ENCODE assay signal across 12 cellular contexts in genomic region chr12:93790472-93791152, GRCh38.
DNase-seq lines count a peak whose midpoint lies in the region; ATAC-seq and TF ChIP-seq lines count a peak whose summit lies in the region.
"Had no signal": no experiment of that assay in that cellular context is flagged by ENCODE, and none has a peak within 500 bp of the region (broad histone marks: within the 10 kb centered on the region; RNA-seq: fewer than 3 reads in every experiment).

No MANE protein-coding gene starts in this region.

- intact Hi-C loops in left ventricle myocardium inferior (cut with micrococcal nuclease) (no loop called here), Caco-2 (cut with micrococcal nuclease; ENCODE audit: unreplicated experiment) (no loop called here)

- ATAC-seq in stimulated activated naive CD8-positive, alpha-beta T cell treated with anti-CD3 and anti-CD28 coated beads, Interleukin-15, Interleukin-2, amounts not matched to agents 100 U/mL and 50 U/mL, for 24 hours = no peak
- no peak for ATAC-seq in stimulated activated naive CD8-positive, alpha-beta T cell treated with anti-CD3 and anti-CD28 coated beads, Interleukin-15, amount 100 ng/mL, for 72 hours
- ATAC-seq: CD8-positive, alpha-beta T cell had no signal

- peaks cover 24% of the 10 kb centered on the region for H3K4me1 Mint-ChIP-seq in stimulated activated naive CD8-positive, alpha-beta T cell treated with anti-CD3 and anti-CD28 coated beads, Interleukin-15, amount 100 ng/mL, for 72 hours
- H3K4me1 Mint-ChIP-seq in Caco-2 (ENCODE audit: low read depth, unreplicated experiment) = peaks cover 11% of the 10 kb centered on the region

- H3K4me3 ChIP-seq in epithelial cell of esophagus (ENCODE audit: low read length) (no peak overlapping the region), left ventricle myocardium inferior (no peak overlapping the region), Caco-2 (ENCODE audit: low read depth, low read length) (no peak overlapping the region)
- no peak overlapping the region for H3K4me3 ChIP-seq in effector memory CD4-positive, alpha-beta T cell (ENCODE audit: insufficient read depth, low read depth, low read length, poor library complexity, severe bottlenecking)

- H3K27ac Mint-ChIP-seq in stimulated activated naive CD8-positive, alpha-beta T cell treated with anti-CD3 and anti-CD28 coated beads, Interleukin-15, amount 100 ng/mL, for 72 hours = no peak overlapping the region
- H3K27ac Mint-ChIP-seq in Caco-2 (ENCODE audit: unreplicated experiment) = no peak overlapping the region
- H3K27ac Mint-ChIP-seq: CD8-positive, alpha-beta T cell; dendritic cell treated with granulocyte-macrophage colony-stimulating factor and Interleukin-4, amounts not matched to agents 40 ng/mL and 50 ng/mL, for 4 days had no signal

- POLR2A ChIA-PET in Caco-2 (lab: Charles Lee) = no interaction called here

- peaks cover 6 to 7% of the 10 kb centered on the region in 2 donors for H3K9me3 Mint-ChIP-seq in stimulated activated naive CD8-positive, alpha-beta T cell treated with anti-CD3 and anti-CD28 coated beads, Interleukin-15, amount 100 ng/mL, for 72 hours
- H3K9me3 Mint-ChIP-seq in Caco-2 (ENCODE audit: unreplicated experiment) = no peaks in the 10 kb centered on the region
- H3K9me3 Mint-ChIP-seq: CD8-positive, alpha-beta T cell; dendritic cell treated with granulocyte-macrophage colony-stimulating factor and Interleukin-4, amounts not matched to agents 40 ng/mL and 50 ng/mL, for 4 days had no signal

- peak; percentile 35 for DNase-seq in stimulated activated naive CD8-positive, alpha-beta T cell treated with anti-CD3 and anti-CD28 coated beads, Interleukin-15, Interleukin-2, amounts not matched to agents 100 U/mL and 50 U/mL, for 24 hours
- DNase-seq in stimulated activated naive CD8-positive, alpha-beta T cell treated with anti-CD3 and anti-CD28 coated beads, Interleukin-15, amount 100 ng/mL, for 72 hours = no peak
- peak; percentile 16 to 57 for DNase-seq in SW 1271 (lab: John Stamatoyannopoulos, UW)
- peak; percentile 87 for DNase-seq in epithelial cell of esophagus (ENCODE audit: low read depth)
- no peak for DNase-seq in effector memory CD4-positive, alpha-beta T cell
- no peak for DNase-seq in GM10266 (ENCODE audit: extremely low spot score)
- DNase-seq in left ventricle myocardium inferior = no peak
- no peak for DNase-seq in Caco-2
- DNase-seq: NCI-H2081 had no signal

- H3K9me3 ChIP-seq in effector memory CD4-positive, alpha-beta T cell (ENCODE audit: control insufficient read depth, low read length) = no peaks in the 10 kb centered on the region
- H3K9me3 ChIP-seq in left ventricle myocardium inferior (replicated peaks) (no peaks in the 10 kb centered on the region), Caco-2 (no peaks in the 10 kb centered on the region)

- H3K36me3 ChIP-seq in effector memory CD4-positive, alpha-beta T cell (ENCODE audit: control insufficient read depth, insufficient read depth, low read length) = no peaks in the 10 kb centered on the region
- H3K36me3 ChIP-seq in left ventricle myocardium inferior (no peaks in the 10 kb centered on the region), Caco-2 (ENCODE audit: control insufficient read depth, insufficient read depth, low read length) (no peaks in the 10 kb centered on the region)

- H3K27me3 Mint-ChIP-seq in stimulated activated naive CD8-positive, alpha-beta T cell treated with anti-CD3 and anti-CD28 coated beads, Interleukin-15, amount 100 ng/mL, for 72 hours = no peaks in the 10 kb centered on the region
- H3K27me3 Mint-ChIP-seq in Caco-2 (ENCODE audit: insufficient read depth, unreplicated experiment) = no peaks in the 10 kb centered on the region
- H3K27me3 Mint-ChIP-seq: dendritic cell treated with granulocyte-macrophage colony-stimulating factor and Interleukin-4, amounts not matched to agents 40 ng/mL and 50 ng/mL, for 4 days had no signal

- peaks cover 2% of the 10 kb centered on the region for H3K36me3 Mint-ChIP-seq in Caco-2 (ENCODE audit: insufficient read depth, unreplicated experiment)

- BruUV-seq in Caco-2 (replicated peaks; lab: Mats Ljungman, UMichigan) = no TSS peak

- CTCF ChIA-PET in Caco-2 (lab: Charles Lee) = no interaction called here

- H3K27me3 ChIP-seq in effector memory CD4-positive, alpha-beta T cell (replicated peaks; ENCODE audit: control insufficient read depth, insufficient read depth, low read length, poor library complexity, severe bottlenecking) = no peaks in the 10 kb centered on the region
- H3K27me3 ChIP-seq in left ventricle myocardium inferior (ENCODE audit: low read depth) = no peaks in the 10 kb centered on the region
- H3K27me3 ChIP-seq in Caco-2 (replicated peaks; ENCODE audit: control insufficient read depth, insufficient read depth, low read length) = no peaks in the 10 kb centered on the region

- TF ChIP-seq CTCF in epithelial cell of esophagus (IDR thresholded peaks at IDR 0.05; ENCODE audit: insufficient read depth, low read depth, low read length, missing control alignments) (no peak), GM10266 (IDR thresholded peaks at IDR 0.05; ENCODE audit: control insufficient read depth, insufficient read depth, low read depth, missing control alignments) (no peak), left ventricle myocardium inferior (IDR thresholded peaks at IDR 0.05; ENCODE audit: borderline replicate concordance) (no peak), Caco-2 (IDR thresholded peaks at IDR 0.05; ENCODE audit: insufficient read depth in 1 of 2, low read depth in 1 of 2, low read length in 1 of 2, severe bottlenecking in 1 of 2, unreplicated experiment in 1 of 2) (no peak)

- H3K27ac ChIP-seq in effector memory CD4-positive, alpha-beta T cell (ENCODE audit: insufficient read depth, low read length, poor library complexity, severe bottlenecking) = no peak overlapping the region
- no peak overlapping the region for H3K27ac ChIP-seq in left ventricle myocardium inferior (replicated peaks)
- H3K27ac ChIP-seq: parathyroid adenoma had no signal

- H3K4me1 ChIP-seq in effector memory CD4-positive, alpha-beta T cell (ENCODE audit: control insufficient read depth, insufficient read depth, low read length, poor library complexity, severe bottlenecking) = peaks cover 7% of the 10 kb centered on the region
- H3K4me1 ChIP-seq in left ventricle myocardium inferior = peaks cover 47% of the 10 kb centered on the region
- H3K4me1 ChIP-seq in Caco-2 = peaks cover 15% of the 10 kb centered on the region

- H3K4me3 Mint-ChIP-seq in stimulated activated naive CD8-positive, alpha-beta T cell treated with anti-CD3 and anti-CD28 coated beads, Interleukin-15, amount 100 ng/mL, for 72 hours = no peak overlapping the region
- no peak overlapping the region for H3K4me3 Mint-ChIP-seq in Caco-2 (ENCODE audit: unreplicated experiment)
- H3K4me3 Mint-ChIP-seq: CD8-positive, alpha-beta T cell; dendritic cell treated with granulocyte-macrophage colony-stimulating factor and Interleukin-4, amounts not matched to agents 40 ng/mL and 50 ng/mL, for 4 days had no signal

Comparison
In these comparisons a context has a peak if more than half of its experiments do, and no peak if none do; other contexts are left out.
1. DNase-seq: peak in stimulated activated naive CD8-positive, alpha-beta T cell treated with anti-CD3 and anti-CD28 coated beads, Interleukin-15, Interleukin-2, amounts not matched to agents 100 U/mL and 50 U/mL, for 24 hours (single experiment), SW 1271 (2 of 2) and epithelial cell of esophagus (single experiment); none in stimulated activated naive CD8-positive, alpha-beta T cell treated with anti-CD3 and anti-CD28 coated beads, Interleukin-15, amount 100 ng/mL, for 72 hours (0 of 2), effector memory CD4-positive, alpha-beta T cell (0 of 3), GM10266 (single experiment), left ventricle myocardium inferior (single experiment) and Caco-2 (0 of 2).